ENCODE assay signal across 8 cellular contexts in the genomic region with DNA sequence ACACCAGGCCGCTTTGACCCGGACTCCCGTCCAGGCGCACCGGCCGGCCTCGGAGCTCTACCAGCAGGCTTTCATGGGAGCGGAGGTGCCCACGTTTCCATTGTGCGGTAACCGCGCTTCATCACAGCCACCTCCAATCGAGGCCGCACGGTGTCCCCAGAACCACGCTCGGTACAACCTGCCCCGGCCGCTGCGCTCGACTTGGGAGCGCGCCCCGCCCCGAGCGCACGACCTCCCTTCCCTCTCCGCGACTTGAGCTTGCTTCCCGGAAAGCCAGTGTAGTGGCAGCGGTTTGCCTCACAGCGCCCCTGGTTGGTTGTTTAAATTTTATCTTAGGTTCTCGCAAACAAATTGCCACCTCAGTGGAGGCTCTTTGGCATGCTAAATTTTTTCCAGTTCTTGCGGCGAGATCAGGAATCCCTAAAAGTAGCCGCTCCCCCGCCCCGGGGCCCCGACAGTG. TPM values are rescaled to one million over a fixed set of nuclear protein-coding genes. Genes with fewer than 3 reads are reported as not detected.
A peak's percentile ranks its signal among the peaks of the same experiment; 100 is the strongest.
DNase-seq lines count a peak whose midpoint lies in the region; ATAC-seq, FAIRE-seq and TF ChIP-seq lines count a peak whose summit lies in the region.

No MANE protein-coding gene starts in this region.

- H3K27ac ChIP-seq in C4-2B (peak overlapping the region; percentile 80), breast epithelium (peak overlapping the region; percentile 89 to 97), kidney (ENCODE audit: low read depth in 2 of 2, low read length in 2 of 2) (peak overlapping the region; percentile 86 to 88)

- H3K9ac ChIP-seq in kidney (ENCODE audit: low read length in 2 of 2), result peak overlapping the region; percentile 8 to 58

- ATAC-seq in GM18909 (IDR thresholded peaks at IDR 0.05; ENCODE audit: poor library complexity, unreplicated experiment) (peak; percentile 57), HG03432 (IDR thresholded peaks at IDR 0.05; ENCODE audit: unreplicated experiment) (peak; percentile 49)

- H3K36me3 ChIP-seq in breast epithelium (no peaks in the 10 kb centered on the region), kidney (ENCODE audit: control insufficient read depth in 1 of 2, insufficient read depth in 2 of 2, low read length in 2 of 2) (no peaks in the 10 kb centered on the region)

- peak; percentile 74; the same call in 1 of the 2 replicates for TF ChIP-seq CTCF in C4-2B (conservative IDR thresholded peaks at IDR 0.05)
- TF ChIP-seq CTCF in breast epithelium (IDR thresholded peaks at IDR 0.05), result peak; percentile 48 to 54 (median 49)
- TF ChIP-seq CTCF in kidney (IDR thresholded peaks at IDR 0.05; ENCODE audit: borderline replicate concordance, extremely low read depth, insufficient read depth), result peak; percentile 40

- H3K9me3 ChIP-seq in breast epithelium, result no peaks in the 10 kb centered on the region
- no peaks in the 10 kb centered on the region for H3K9me3 ChIP-seq in kidney (ENCODE audit: control insufficient read depth in 1 of 2, low read length in 2 of 2)

- no peak for TF ChIP-seq POLR2A in breast epithelium (IDR thresholded peaks at IDR 0.05)

- peak; percentile 96 for DNase-seq in OCI-M1 (lab: John Stamatoyannopoulos, UW)
- DNase-seq in breast epithelium (ENCODE audit: low spot score in 2 of 2), result peak; percentile 61 to 75
- peak; percentile 96 for DNase-seq in kidney
- peak; percentile 32 to 58 (median 57) for DNase-seq in stimulated activated CD4-positive, alpha-beta T cell treated with anti-CD3 and anti-CD28 coated beads, Interleukin-12 subunit alpha, Interleukin-12 subunit beta, amount 100 ng/mL, for 48 hours (ENCODE audit: low read depth in 2 of 3, low spot score in 1 of 3)
- no peak for DNase-seq in central memory CD4-positive, alpha-beta T cell

- H3K27me3 ChIP-seq in breast epithelium, result peaks cover 0 to 13% of the 10 kb centered on the region in 2 donors

- FAIRE-seq in kidney (lab: Jason Lieb, UNC), result no peak

- peak overlapping the region; percentile 58 to 88 (median 70) for H3K4me3 ChIP-seq in breast epithelium
- peak overlapping the region; percentile 64 to 69 for H3K4me3 ChIP-seq in kidney (ENCODE audit: low read length in 2 of 2)

- intact Hi-C loops in breast epithelium (cut with DNase I; ENCODE audit: low total_unique reads), result no loop called here
- intact Hi-C loops in kidney (cut with DNase I), result loop anchor here (10.0 kb wide), 1 partner anchor 189 kb away; no protein-coding TSS in a partner anchor

- H3K4me1 ChIP-seq in breast epithelium (peaks cover 0 to 3% of the 10 kb centered on the region in 2 donors), kidney (ENCODE audit: control insufficient read depth in 1 of 2, insufficient read depth in 1 of 2, low read depth in 1 of 2, low read length in 2 of 2) (peaks cover 0 to 13% of the 10 kb centered on the region in 2 donors)

RNA-seq across cellular contexts. Expression of a gene that starts 0.3 kb away (rescaled TPM):
- 100 to 1,000 TPM in 1 of 3 donors, 10 to 100 TPM in 2; 32.9 to 166 (median 39.0) TPM for total RNA-seq in breast epithelium
- total RNA-seq in kidney, result 79.2 TPM
- 7.7 TPM for polyA plus RNA-seq in kidney (ENCODE audit: insufficient read depth, low read depth, low replicate concordance)
